Comparison of ENCODE assay signal across 1 cellular context in genomic region chr20:49103019-49103418, GRCh38.
TF ChIP-seq lines count a peak whose summit lies in the region.

No MANE protein-coding gene starts in this region.

TF ChIP-seq in GM12878, 131 proteins besides CTCF, POLR2A, EP300 and RAD21:
- TF ChIP-seq ZNF687 (IDR thresholded peaks at IDR 0.05) (no peak), BCLAF1 (IDR thresholded peaks at IDR 0.05) (no peak), CHD2 (IDR thresholded peaks at IDR 0.05; ENCODE audit: borderline replicate concordance, low read depth, low read length) (no peak), RAD51 (IDR thresholded peaks at IDR 0.05) (no peak), NBN (IDR thresholded peaks at IDR 0.05) (no peak), BHLHE40 (IDR thresholded peaks at IDR 0.05; ENCODE audit: borderline replicate concordance in 1 of 2, low read depth in 2 of 2, low read length in 1 of 2) (no peak), HDAC6 (IDR thresholded peaks at IDR 0.05; ENCODE audit: unreplicated experiment) (no peak), SREBF2 (IDR thresholded peaks at IDR 0.05; ENCODE audit: low read length) (no peak), ZNF207 (IDR thresholded peaks at IDR 0.05; ENCODE audit: borderline replicate concordance) (no peak)
